20 cellular contexts compared by ENCODE assay signal in the genomic region with DNA sequence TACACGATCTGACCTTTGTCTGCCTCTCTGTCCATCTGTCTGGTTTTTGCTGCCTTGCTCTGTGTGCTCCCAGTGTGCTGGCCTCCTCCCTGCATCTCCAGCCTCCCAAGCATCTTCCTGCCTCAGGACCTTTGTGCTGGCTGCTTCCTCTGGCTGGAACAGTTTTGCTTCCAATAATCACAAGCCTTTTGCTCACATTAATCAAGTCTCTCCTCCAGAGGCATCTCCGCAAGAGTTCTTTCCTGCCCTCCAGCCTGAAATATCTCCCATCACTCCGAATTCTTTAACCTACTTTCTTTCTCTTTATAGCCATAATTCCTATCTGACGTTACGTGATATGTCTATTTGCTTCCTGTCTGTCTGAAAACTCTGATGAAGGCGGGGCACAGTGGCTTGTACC.
DNase-seq lines count a peak whose midpoint lies in the region; ATAC-seq and TF ChIP-seq lines count a peak whose summit lies in the region.
"Had no signal": no experiment of that assay in that cellular context is flagged by ENCODE, and none has a peak within 500 bp of the region (broad histone marks: within the 10 kb centered on the region; RNA-seq: fewer than 3 reads in every experiment).

No MANE protein-coding gene starts in this region.

- H4K20me1 ChIP-seq in PC-9 (ENCODE audit: insufficient read depth) (no peaks in the 10 kb centered on the region), neural progenitor cell (ENCODE audit: low read depth) (no peaks in the 10 kb centered on the region)

- TF ChIP-seq EP300 in ovary (IDR thresholded peaks at IDR 0.05), result no peak

- H3K9ac ChIP-seq in HUES48 (ENCODE audit: low read depth, low read length), result peak overlapping the region; percentile 42; the same call in 1 of the 2 replicates
- H3K9ac ChIP-seq in neural progenitor cell, result no peak overlapping the region

- H3K27me3 ChIP-seq in HUES48 (ENCODE audit: control insufficient read depth, insufficient read depth, low read length) (no peaks in the 10 kb centered on the region), PC-9 (ENCODE audit: insufficient read depth, low read depth) (no peaks in the 10 kb centered on the region), foreskin keratinocyte (no peaks in the 10 kb centered on the region), neural progenitor cell (no peaks in the 10 kb centered on the region), ovary (no peaks in the 10 kb centered on the region)
- H3K27me3 ChIP-seq in CD4-positive, alpha-beta T cell (ENCODE audit: control insufficient read depth, insufficient read depth, low read length), result peaks cover 11% of the 10 kb centered on the region
- H3K27me3 ChIP-seq: BE2C, MG63 had no signal

- intact Hi-C loops in PC-9 (cut with micrococcal nuclease; ENCODE audit: unreplicated experiment) (loop anchor here (5.0 to 10.0 kb wide), 4 partner anchors 124 to 234 kb away; no protein-coding TSS in a partner anchor), ovary (cut with DNase I) (no loop called here)
- intact Hi-C loops in CD4-positive, alpha-beta T cell (cut with DNase I, micrococcal nuclease), result no loop called here

- H3K27me3 Mint-ChIP-seq in neural progenitor cell (ENCODE audit: insufficient read depth, low read depth), result peaks cover 3% of the 10 kb centered on the region
- peaks cover 11% of the 10 kb centered on the region for H3K27me3 Mint-ChIP-seq in CD4-positive, alpha-beta T cell

- CTCF ChIA-PET in PC-9 (lab: Charles Lee), result no interaction called here
- CTCF ChIA-PET in CD4-positive, alpha-beta T cell (lab: Charles Lee), result no interaction called here

- peak overlapping the region; percentile 48; the same call in 1 of the 2 replicates for H3K4me2 ChIP-seq in PC-9
- no peak overlapping the region for H3K4me2 ChIP-seq in neural progenitor cell

- H3K36me3 Mint-ChIP-seq in neural progenitor cell, result peaks cover 2% of the 10 kb centered on the region
- H3K36me3 Mint-ChIP-seq in CD4-positive, alpha-beta T cell (ENCODE audit: low read depth), result no peaks in the 10 kb centered on the region

- H3K9me3 Mint-ChIP-seq in neural progenitor cell, result peaks cover 3% of the 10 kb centered on the region
- peaks cover 3% of the 10 kb centered on the region for H3K9me3 Mint-ChIP-seq in CD4-positive, alpha-beta T cell

- POLR2A ChIA-PET in PC-9 (lab: Charles Lee; ENCODE audit: unreplicated experiment), result no interaction called here
- POLR2A ChIA-PET in CD4-positive, alpha-beta T cell (lab: Charles Lee), result no interaction called here

- H3K9me3 ChIP-seq in HUES48 (ENCODE audit: control insufficient read depth, insufficient read depth, low read length) (peaks cover 3% of the 10 kb centered on the region; the same call in 1 of the 2 replicates), PC-9 (ENCODE audit: insufficient read depth, low read depth) (no peaks in the 10 kb centered on the region), neural progenitor cell (ENCODE audit: low read depth) (no peaks in the 10 kb centered on the region), ovary (no peaks in the 10 kb centered on the region)
- H3K9me3 ChIP-seq in CD4-positive, alpha-beta T cell (ENCODE audit: control insufficient read depth, low read length), result no peaks in the 10 kb centered on the region
- H3K9me3 ChIP-seq: BE2C, HAP-1, MG63 had no signal

- H3K27ac Mint-ChIP-seq in neural progenitor cell, result peak overlapping the region; percentile 3
- H3K27ac Mint-ChIP-seq in CD4-positive, alpha-beta T cell, result no peak overlapping the region

- H3K27ac ChIP-seq in HUES48 (ENCODE audit: low read depth, low read length), result peak overlapping the region; percentile 95
- H3K27ac ChIP-seq in PC-9, result no peak overlapping the region
- peak overlapping the region; percentile 13 for H3K27ac ChIP-seq in foreskin keratinocyte
- H3K27ac ChIP-seq in neural progenitor cell, result no peak overlapping the region
- H3K27ac ChIP-seq in CD4-positive, alpha-beta T cell (ENCODE audit: low read depth, low read length), result no peak overlapping the region
- no peak overlapping the region for H3K27ac ChIP-seq in ovary
- H3K27ac ChIP-seq: HL-60, SK-N-MC had no signal

- H3F3A ChIP-seq in PC-9 (ENCODE audit: insufficient read depth, low read depth), result 0 out of 2 replicates have a peak, but pooled peaks cover 4% of the 10 kb centered on the region
- peaks cover 34% of the 10 kb centered on the region for H3F3A ChIP-seq in neural progenitor cell (ENCODE audit: low read depth)

- WGBS in ovary, 3 donors, result 67 to 72% (median 71%) methylated on average over 6 of the region's 6 CpGs

- no peak for TF ChIP-seq CTCF in PC-9 (conservative IDR thresholded peaks at IDR 0.05)
- TF ChIP-seq CTCF in foreskin keratinocyte (conservative IDR thresholded peaks at IDR 0.05), result no peak
- no peak for TF ChIP-seq CTCF in neural progenitor cell (IDR thresholded peaks at IDR 0.05)
- TF ChIP-seq CTCF in CD4-positive, alpha-beta T cell (IDR thresholded peaks at IDR 0.05), result no peak
- no peak for TF ChIP-seq CTCF in ovary (IDR thresholded peaks at IDR 0.05)

- peak overlapping the region; percentile 33 for H3K4me3 Mint-ChIP-seq in neural progenitor cell
- no peak overlapping the region for H3K4me3 Mint-ChIP-seq in CD4-positive, alpha-beta T cell

- H3K4me1 Mint-ChIP-seq in neural progenitor cell, result peaks cover 47% of the 10 kb centered on the region
- H3K4me1 Mint-ChIP-seq in CD4-positive, alpha-beta T cell (ENCODE audit: low read depth), result no peaks in the 10 kb centered on the region

- H3K79me2 ChIP-seq in PC-9 (ENCODE audit: low read depth) (no peaks in the 10 kb centered on the region), neural progenitor cell (ENCODE audit: low read depth) (no peaks in the 10 kb centered on the region)

- peaks cover 62% of the 10 kb centered on the region for H3K4me1 ChIP-seq in HUES48 (ENCODE audit: control insufficient read depth, insufficient read depth, low read length)
- peaks cover 21% of the 10 kb centered on the region for H3K4me1 ChIP-seq in PC-9 (replicated peaks; ENCODE audit: insufficient read depth)
- H3K4me1 ChIP-seq in foreskin keratinocyte, result peaks cover 32% of the 10 kb centered on the region
- H3K4me1 ChIP-seq in neural progenitor cell, result peaks cover 55% of the 10 kb centered on the region
- H3K4me1 ChIP-seq in ovary (ENCODE audit: insufficient read depth), result peaks cover 2% of the 10 kb centered on the region
- H3K4me1 ChIP-seq: BE2C had no signal

- H3K36me3 ChIP-seq in HUES48 (ENCODE audit: control insufficient read depth, insufficient read depth, low read length) (no peaks in the 10 kb centered on the region), PC-9 (ENCODE audit: low read depth) (no peaks in the 10 kb centered on the region), neural progenitor cell (no peaks in the 10 kb centered on the region), ovary (no peaks in the 10 kb centered on the region)
- H3K36me3 ChIP-seq: BE2C, HAP-1, MG63 had no signal

- H3K9me2 ChIP-seq in PC-9 (ENCODE audit: insufficient read depth), result no peaks in the 10 kb centered on the region

- H3K4me3 ChIP-seq in HUES48 (ENCODE audit: low read depth, low read length) (no peak overlapping the region), PC-9 (no peak overlapping the region), neural progenitor cell (no peak overlapping the region), ovary (no peak overlapping the region)
- H3K4me3 ChIP-seq: HAP-1, MG63, SK-N-MC had no signal

- ATAC-seq in foreskin keratinocyte, result no peak
- no peak for ATAC-seq in CD4-positive, alpha-beta T cell (ENCODE audit: poor library complexity)
- no peak for ATAC-seq in HG02973 (IDR thresholded peaks at IDR 0.05; ENCODE audit: unreplicated experiment)

- DNase-seq in PC-9 (no peak), foreskin keratinocyte (no peak), neural progenitor cell (ENCODE audit: low spot score) (no peak), ovary (no peak)
- no peak for DNase-seq in CD4-positive, alpha-beta T cell
- DNase-seq: BE2C, GF-D8, Kasumi-1, NCI-H1417 treated with DMSO at 0.1 percent for 48 hours, NCI-H187, NCI-H446 treated with DMSO at 0.1 percent for 48 hours, NCI-H526 treated with DMSO at 0.1 percent for 48 hours, OCI-M1, SHP77 had no signal

- no TSS peak for BruUV-seq in PC-9 (replicated peaks; lab: Mats Ljungman, UMichigan)

- H2AFZ ChIP-seq in PC-9 (no peak overlapping the region), neural progenitor cell (replicated peaks) (no peak overlapping the region)

- no peak for TF ChIP-seq POLR2A in ovary (IDR thresholded peaks at IDR 0.05)

Comparison
In these comparisons a context has a peak if more than half of its experiments do, and no peak if none do; other contexts are left out.
1. H3K27ac ChIP-seq: peak in HUES48 (single experiment) and foreskin keratinocyte (single experiment); none in PC-9 (single experiment), neural progenitor cell (single experiment), CD4-positive, alpha-beta T cell (single experiment) and ovary (0 of 2).